ENCODE assay signal across 22 cellular contexts in genomic region chr3:177674186-177674585, GRCh38.
"Had no signal": no experiment of that assay in that cellular context is flagged by ENCODE, and none has a peak within 500 bp of the region (broad histone marks: within the 10 kb centered on the region; RNA-seq: fewer than 3 reads in every experiment).

No MANE protein-coding gene starts in this region.

- H3K4me3 ChIP-seq: breast epithelium, dorsolateral prefrontal cortex, left ventricle myocardium inferior, upper lobe of right lung had no signal

- H3K36me3 Mint-ChIP-seq: T-cell had no signal

- DNase-seq: activated CD4-positive, alpha-beta T cell treated with anti-CD3 and anti-CD28 coated beads, Interleukin-2, amount 10 ng/mL, durations not matched to agents 7 days and 5 days; activated CD4-positive, CD25-positive, alpha-beta regulatory T cell treated with anti-CD3 and anti-CD28 coated beads, Interleukin-2, amount 50 U/mL, for 72 hours; activated CD8-positive, alpha-beta T cell treated with anti-CD3 and anti-CD28 coated beads, Interleukin-2, amount 10 ng/mL, durations not matched to agents 7 days and 5 days; dorsolateral prefrontal cortex; effector memory CD8-positive, alpha-beta T cell; hypothalamus; left ventricle myocardium inferior; midbrain; nephron progenitor cell; nucleus accumbens; retina; stimulated activated CD4-positive, alpha-beta T cell treated with anti-CD3 and anti-CD28 coated beads, Interleukin-4, amount 100 ng/mL, for 24 hours; stimulated activated naive CD4-positive, alpha-beta T cell treated with Interleukin-2 at 50 U/mL for 16 hours; T-cell; upper lobe of right lung; WERI-Rb-1 had no signal

- H3K9me3 ChIP-seq: breast epithelium, left ventricle myocardium inferior, upper lobe of right lung had no signal

- H3K27me3 Mint-ChIP-seq: activated CD4-positive, alpha-beta T cell treated with anti-CD3 and anti-CD28 coated beads, Interleukin-2, amount 10 ng/mL, durations not matched to agents 7 days and 5 days; central memory CD8-positive, alpha-beta T cell; effector memory CD8-positive, alpha-beta T cell; progenitor cell of endocrine pancreas; T-cell had no signal

- H3K9me3 Mint-ChIP-seq: central memory CD8-positive, alpha-beta T cell; effector memory CD8-positive, alpha-beta T cell; nephron progenitor cell; T-cell; T-helper 2 cell treated with Interferon-gamma antibody and Interleukin-4, amounts not matched to agents 5 μg/mL and 100 μg/mL, for 36 hours had no signal

- H3K27me3 ChIP-seq: breast epithelium, dorsolateral prefrontal cortex, upper lobe of right lung had no signal

- H3K4me3 Mint-ChIP-seq: activated CD4-positive, alpha-beta T cell treated with anti-CD3 and anti-CD28 coated beads, Interleukin-2, amount 10 ng/mL, durations not matched to agents 7 days and 5 days; activated CD8-positive, alpha-beta T cell treated with anti-CD3 and anti-CD28 coated beads, Interleukin-2, amount 10 ng/mL, durations not matched to agents 7 days and 5 days; central memory CD8-positive, alpha-beta T cell; effector memory CD8-positive, alpha-beta T cell; nephron progenitor cell; T-cell; T-helper 2 cell treated with Interferon-gamma antibody and Interleukin-4, amounts not matched to agents 5 μg/mL and 100 μg/mL, for 36 hours had no signal

- H3K36me3 ChIP-seq: breast epithelium, left ventricle myocardium inferior, upper lobe of right lung, WERI-Rb-1 had no signal

- H3K27ac Mint-ChIP-seq: activated CD4-positive, alpha-beta T cell treated with anti-CD3 and anti-CD28 coated beads, Interleukin-2, amount 10 ng/mL, durations not matched to agents 7 days and 5 days; activated CD8-positive, alpha-beta T cell treated with anti-CD3 and anti-CD28 coated beads, Interleukin-2, amount 10 ng/mL, durations not matched to agents 7 days and 5 days; activated naive CD4-positive, alpha-beta T cell treated with anti-CD3 and anti-CD28 coated beads, Interleukin-2, amount 50 U/mL, for 72 hours; effector memory CD8-positive, alpha-beta T cell; nephron progenitor cell; progenitor cell of endocrine pancreas; T-cell; T-helper 2 cell treated with Interferon-gamma antibody and Interleukin-4, amounts not matched to agents 5 μg/mL and 100 μg/mL, for 36 hours had no signal

- H3K27ac ChIP-seq: breast epithelium, upper lobe of right lung, WERI-Rb-1 had no signal

- ATAC-seq: activated CD8-positive, alpha-beta T cell treated with anti-CD3 and anti-CD28 coated beads, Interleukin-2, amount 10 ng/mL, durations not matched to agents 7 days and 5 days; activated naive CD4-positive, alpha-beta T cell treated with anti-CD3 and anti-CD28 coated beads, Interleukin-2, amount 50 U/mL, for 72 hours; effector memory CD8-positive, alpha-beta T cell; esophagus mucosa; T-cell; upper lobe of right lung had no signal

- H3K4me1 ChIP-seq: breast epithelium had no signal
